19 cellular contexts compared by ENCODE assay signal in genomic region chr2:111166115-111166514, GRCh38. TPM values are rescaled to one million over a fixed set of nuclear protein-coding genes. Genes with fewer than 3 reads are reported as not detected.
DNase-seq lines count a peak whose midpoint lies in the region; ATAC-seq and TF ChIP-seq lines count a peak whose summit lies in the region.
"Had no signal": no experiment of that assay in that cellular context is flagged by ENCODE, and none has a peak within 500 bp of the region (broad histone marks: within the 10 kb centered on the region; RNA-seq: fewer than 3 reads in every experiment).

No MANE protein-coding gene starts in this region.

- POLR2A ChIA-PET in OCI-LY7 (lab: Charles Lee): no interaction called here

- H3K27me3 Mint-ChIP-seq in Calu3 (ENCODE audit: unreplicated experiment): no peaks in the 10 kb centered on the region
- H3K27me3 Mint-ChIP-seq: CD4-positive, alpha-beta T cell had no signal

- peaks cover 3% of the 10 kb centered on the region for H3K79me1 ChIP-seq in neuronal stem cell (ENCODE audit: low read depth, low read length)

- H3K36me3 Mint-ChIP-seq in Calu3 (ENCODE audit: insufficient read depth, unreplicated experiment): no peaks in the 10 kb centered on the region

- no CpG with 5 or more reads among the region's 5 CpGs for WGBS in neuronal stem cell (ENCODE audit: extremely low coverage in 2 of 2, insufficient read length in 2 of 2, insufficient replicate concordance in 1 of 2), 2 donors

- no peak overlapping the region for H2BK5ac ChIP-seq in neuronal stem cell (ENCODE audit: low read length)

- ATAC-seq in HG03439 (IDR thresholded peaks at IDR 0.05; ENCODE audit: unreplicated experiment): no peak
- ATAC-seq: A549, GM12878 had no signal

- H3K4me2 ChIP-seq in OCI-LY7 (ENCODE audit: low read length): no peak overlapping the region
- no peak overlapping the region for H3K4me2 ChIP-seq in neuronal stem cell (ENCODE audit: insufficient read depth, low read length, poor library complexity, severe bottlenecking)
- H3K4me2 ChIP-seq: A549 had no signal

- no peaks in the 10 kb centered on the region for H3K9me3 Mint-ChIP-seq in Calu3 (ENCODE audit: low read depth, unreplicated experiment)
- H3K9me3 Mint-ChIP-seq: CD4-positive, alpha-beta T cell; IgD-negative memory B cell had no signal

- no peak overlapping the region for H2BK120ac ChIP-seq in neuronal stem cell (ENCODE audit: low read depth, low read length)

- H3K18ac ChIP-seq in neuronal stem cell (ENCODE audit: low read length): no peak overlapping the region

- DNase-seq in activated CD8-positive, alpha-beta memory T cell treated with anti-CD3 and anti-CD28 coated beads for 24 hours: peak; percentile 52
- DNase-seq in activated CD8-positive, alpha-beta memory T cell treated with anti-CD3 and anti-CD28 coated beads, Interleukin-2, amount 50 U/mL, for 4 hours: no peak
- DNase-seq in OCI-LY7 (ENCODE audit: low spot score) (no peak), neuronal stem cell (ENCODE audit: low spot score) (no peak), NCI-H524 (lab: John Stamatoyannopoulos, UW) (no peak), Calu3 (no peak)
- DNase-seq: AML-193; Caco-2; CD4-positive, alpha-beta T cell; DMS53; DND-41; EL had no signal

- H3K4ac ChIP-seq in neuronal stem cell (ENCODE audit: low read length): no peak overlapping the region

- no peaks in the 10 kb centered on the region for H4K20me1 ChIP-seq in OCI-LY7 (ENCODE audit: insufficient read depth, low read length)

- peaks cover 15% of the 10 kb centered on the region for H3K4me1 Mint-ChIP-seq in Calu3 (ENCODE audit: low read depth, unreplicated experiment)

- TSS peak; percentile 6 for BruUV-seq in OCI-LY7 (replicated peaks; lab: Mats Ljungman, UMichigan)
- no TSS peak for BruUV-seq in Calu3 (replicated peaks; lab: Mats Ljungman, UMichigan)

- intact Hi-C loops in OCI-LY7 (cut with micrococcal nuclease; ENCODE audit: unreplicated experiment): loop anchor here (5.0 kb wide), 1 partner anchor 36 kb away; no protein-coding TSS in a partner anchor
- intact Hi-C loops in Calu3 (cut with micrococcal nuclease; ENCODE audit: unreplicated experiment): no loop called here

- no peaks in the 10 kb centered on the region for H3K27me3 ChIP-seq in neuronal stem cell (ENCODE audit: control insufficient read depth in 3 of 3, insufficient read depth in 3 of 3, low read depth in 1 of 3, low read length in 3 of 3)

- CTCF ChIA-PET in OCI-LY7 (lab: Charles Lee; ENCODE audit: unreplicated experiment) (no interaction called here), Calu3 (lab: Charles Lee) (no interaction called here)

- peak overlapping the region; percentile 12 for H3K23ac ChIP-seq in neuronal stem cell (ENCODE audit: low read depth, low read length, poor library complexity)

- peak overlapping the region; percentile 31 for H3K9ac ChIP-seq in neuronal stem cell (ENCODE audit: low read depth, low read length, poor library complexity)

- H3K27ac ChIP-seq in OCI-LY7 (ENCODE audit: low read depth, low read length, poor library complexity, severe bottlenecking) (no peak overlapping the region), neuronal stem cell (replicated peaks; ENCODE audit: low read length) (no peak overlapping the region)
- H3K27ac ChIP-seq: 22Rv1, C4-2B had no signal

- H3K4me1 ChIP-seq in OCI-LY7 (ENCODE audit: insufficient read depth, low read length, poor library complexity, severe bottlenecking) (peaks cover 22% of the 10 kb centered on the region), neuronal stem cell (ENCODE audit: control insufficient read depth in 2 of 2, insufficient read depth in 1 of 2, low read depth in 1 of 2, low read length in 2 of 2) (peaks cover 0 to 9% of the 10 kb centered on the region in 2 donors)
- H3K4me1 ChIP-seq: HAP-1 had no signal

- H2BK15ac ChIP-seq in neuronal stem cell (ENCODE audit: low read length): no peak overlapping the region

- H3K36me3 ChIP-seq in OCI-LY7 (ENCODE audit: insufficient read depth, low read length) (peaks cover 67% of the 10 kb centered on the region), neuronal stem cell (replicated peaks in 1 of 2; ENCODE audit: control insufficient read depth in 2 of 2, insufficient read depth in 2 of 2, low read length in 2 of 2) (peaks cover 32 to 70% of the 10 kb centered on the region in 2 donors)

- H4K91ac ChIP-seq in neuronal stem cell (ENCODE audit: low read depth, low read length, poor library complexity): no peak overlapping the region

- no peak overlapping the region for H4K8ac ChIP-seq in neuronal stem cell (ENCODE audit: low read depth, low read length)

- H3K9me3 ChIP-seq in OCI-LY7 (ENCODE audit: low read length) (no peaks in the 10 kb centered on the region), neuronal stem cell (replicated peaks in 1 of 2; ENCODE audit: control insufficient read depth in 2 of 2, insufficient read depth in 1 of 2, low read depth in 1 of 2, low read length in 2 of 2) (peaks cover 0 to 4% of the 10 kb centered on the region in 2 donors)
- H3K9me3 ChIP-seq: A549, Caco-2, HAP-1 had no signal

- H3K9me2 ChIP-seq in OCI-LY7 (ENCODE audit: insufficient read depth, low read length): no peaks in the 10 kb centered on the region

- peaks cover 3% of the 10 kb centered on the region; the same call in 1 of the 2 replicates for H3K79me2 ChIP-seq in OCI-LY7 (ENCODE audit: insufficient read depth, low read depth, low read length)

- no peak for TF ChIP-seq CTCF in OCI-LY7 (conservative IDR thresholded peaks at IDR 0.05; ENCODE audit: low read length)
- TF ChIP-seq CTCF in Calu3 (IDR thresholded peaks at IDR 0.05; ENCODE audit: unreplicated experiment): no peak

- H2BK12ac ChIP-seq in neuronal stem cell (ENCODE audit: low read length): no peak overlapping the region

- H3K14ac ChIP-seq in neuronal stem cell (ENCODE audit: low read length): no peak overlapping the region

- H3K4me3 ChIP-seq in OCI-LY7 (ENCODE audit: low read depth, low read length, poor library complexity, severe bottlenecking) (no peak overlapping the region), neuronal stem cell (ENCODE audit: low read length in 2 of 2) (no peak overlapping the region)
- H3K4me3 ChIP-seq: A549, GM12878, HAP-1 had no signal

- no peak overlapping the region for H3K27ac Mint-ChIP-seq in Calu3 (ENCODE audit: unreplicated experiment)
- H3K27ac Mint-ChIP-seq: CD4-positive, alpha-beta T cell had no signal

- no peak overlapping the region for H3K4me3 Mint-ChIP-seq in Calu3 (ENCODE audit: low read depth, unreplicated experiment)
- H3K4me3 Mint-ChIP-seq: CD4-positive, alpha-beta T cell; IgD-negative memory B cell had no signal

- no peak overlapping the region for H2AK5ac ChIP-seq in neuronal stem cell (ENCODE audit: low read depth, low read length)

- no peak overlapping the region for H2AFZ ChIP-seq in OCI-LY7 (ENCODE audit: low read length)
- no peak overlapping the region for H2AFZ ChIP-seq in neuronal stem cell (ENCODE audit: low read length)

RNA-seq across cellular contexts. Expression of gene BCL2L11, which starts 45.4 kb away (rescaled TPM):
- total RNA-seq in OCI-LY7 (2014; rRNA removed; shearing (Covaris generic)): 10.9 and 16.0 TPM in 2 replicates
- total RNA-seq in OCI-LY7 (2022) (20.3 and 21.2 TPM in 2 replicates), Calu3 (2022) (17.6 and 18.4 TPM in 2 replicates)
- polyA plus RNA-seq in neuronal stem cell (2013, experiment 1 of 2): 32.0 TPM
- polyA plus RNA-seq in neuronal stem cell (2013, experiment 2 of 2): 32.1 TPM
